ENCODE assay signal across 43 cellular contexts in genomic region chr22:22574361-22574760, GRCh38. TPM values are rescaled to one million over a fixed set of nuclear protein-coding genes. Genes with fewer than 3 reads are reported as not detected.
"Had no signal": no experiment of that assay in that cellular context is flagged by ENCODE, and none has a peak within 500 bp of the region (broad histone marks: within the 10 kb centered on the region; RNA-seq: fewer than 3 reads in every experiment).

No MANE protein-coding gene starts in this region.

- H3K36me3 ChIP-seq: adrenal gland, ascending aorta, brain microvascular endothelial cell, breast epithelium, cardiac muscle cell had no signal

- H3K4me3 Mint-ChIP-seq: activated naive CD4-positive, alpha-beta T cell treated with anti-CD3 and anti-CD28 coated beads for 36 hours; activated naive CD4-positive, alpha-beta T cell treated with anti-CD3 and anti-CD28 coated beads, Interleukin-2, amount 10 ng/mL, durations not matched to agents 7 days and 5 days; activated naive CD4-positive, alpha-beta T cell treated with anti-CD3 and anti-CD28 coated beads, Interleukin-2, amount 50 U/mL, for 24 hours; activated naive CD8-positive, alpha-beta T cell; activated naive CD8-positive, alpha-beta T cell treated with anti-CD3 and anti-CD28 coated beads for 36 hours; activated naive CD8-positive, alpha-beta T cell treated with anti-CD3 and anti-CD28 coated beads, Interleukin-2, amount 10 ng/mL, durations not matched to agents 7 days and 5 days; activated naive CD8-positive, alpha-beta T cell treated with anti-CD3 and anti-CD28 coated beads, Interleukin-2, amount 50 U/mL, for 24 hours; activated T-cell treated with anti-CD3 and anti-CD28 coated beads, Interleukin-2, amount 50 U/mL, for 24 hours; activated T-cell treated with anti-CD3 and anti-CD28 coated beads, Interleukin-2, amount 50 U/mL, for 4 hours; activated T-cell treated with anti-CD3 and anti-CD28 coated beads, Interleukin-2, amount 50 U/mL, for 72 hours; activated T-helper 1 cell treated with anti-CD3 and anti-CD28 coated beads, Interleukin-12 subunit alpha, Interleukin-12 subunit beta, Interleukin-2, Interleukin-4 antibody, amounts not matched to agents 30 ng/mL and 10 ng/mL and 1 ng/mL, durations not matched to agents 14 hours and 24 hours and 36 hours; activated T-helper 17 cell treated with anti-CD3 and anti-CD28 coated beads, Interleukin-2, amount 50 U/mL, for 72 hours; brain; central memory CD8-positive, alpha-beta T cell had no signal

- H3K9me3 ChIP-seq: adrenal gland, ascending aorta, body of pancreas, breast epithelium had no signal

- FAIRE-seq: astrocyte, bronchial epithelial cell had no signal

- H3K4me1 ChIP-seq: adrenal gland, ascending aorta, body of pancreas, breast epithelium had no signal

- H3K9me3 Mint-ChIP-seq: activated naive CD4-positive, alpha-beta T cell treated with anti-CD3 and anti-CD28 coated beads for 36 hours; activated naive CD4-positive, alpha-beta T cell treated with anti-CD3 and anti-CD28 coated beads, Interleukin-2, amount 10 ng/mL, durations not matched to agents 7 days and 5 days; activated naive CD4-positive, alpha-beta T cell treated with anti-CD3 and anti-CD28 coated beads, Interleukin-2, amount 50 U/mL, for 24 hours; activated naive CD4-positive, alpha-beta T cell treated with anti-CD3 and anti-CD28 coated beads, Interleukin-2, amount 50 U/mL, for 72 hours; activated naive CD8-positive, alpha-beta T cell treated with anti-CD3 and anti-CD28 coated beads for 36 hours; activated naive CD8-positive, alpha-beta T cell treated with anti-CD3 and anti-CD28 coated beads, Interleukin-2, amount 10 ng/mL, durations not matched to agents 7 days and 5 days; activated naive CD8-positive, alpha-beta T cell treated with anti-CD3 and anti-CD28 coated beads, Interleukin-2, amount 50 U/mL, for 24 hours; activated T-cell treated with anti-CD3 and anti-CD28 coated beads, Interleukin-2, amount 50 U/mL, for 24 hours; activated T-cell treated with anti-CD3 and anti-CD28 coated beads, Interleukin-2, amount 50 U/mL, for 4 hours; activated T-cell treated with anti-CD3 and anti-CD28 coated beads, Interleukin-2, amount 50 U/mL, for 72 hours; activated T-helper 1 cell treated with anti-CD3 and anti-CD28 coated beads, Interleukin-12 subunit alpha, Interleukin-12 subunit beta, Interleukin-2, Interleukin-4 antibody, amounts not matched to agents 30 ng/mL and 10 ng/mL and 1 ng/mL, durations not matched to agents 14 hours and 24 hours and 36 hours; activated T-helper 17 cell treated with anti-CD3 and anti-CD28 coated beads, Interleukin-2, amount 50 U/mL, for 72 hours; activated T-helper 2 cell treated with anti-CD3 and anti-CD28 coated beads, Interferon-gamma antibody, Interleukin-2, Interleukin-4, amounts not matched to agents 10 μg/mL and 5 μg/mL and 100 μg/mL, durations not matched to agents 14 hours and 24 hours and 36 hours; central memory CD8-positive, alpha-beta T cell had no signal

- H3K27me3 ChIP-seq: ascending aorta, body of pancreas, cardiac muscle cell had no signal

- H3K36me3 Mint-ChIP-seq: activated naive CD4-positive, alpha-beta T cell treated with anti-CD3 and anti-CD28 coated beads, Interleukin-2, amount 10 ng/mL, durations not matched to agents 7 days and 5 days; activated naive CD4-positive, alpha-beta T cell treated with anti-CD3 and anti-CD28 coated beads, Interleukin-2, amount 50 U/mL, for 24 hours; activated naive CD4-positive, alpha-beta T cell treated with anti-CD3 and anti-CD28 coated beads, Interleukin-2, amount 50 U/mL, for 72 hours; activated naive CD8-positive, alpha-beta T cell; activated naive CD8-positive, alpha-beta T cell treated with anti-CD3 and anti-CD28 coated beads for 36 hours; activated naive CD8-positive, alpha-beta T cell treated with anti-CD3 and anti-CD28 coated beads, Interleukin-2, amount 10 ng/mL, durations not matched to agents 7 days and 5 days; brain had no signal

- H3K27ac Mint-ChIP-seq: activated naive CD4-positive, alpha-beta T cell treated with anti-CD3 and anti-CD28 coated beads for 36 hours; activated naive CD4-positive, alpha-beta T cell treated with anti-CD3 and anti-CD28 coated beads, Interleukin-2, amount 10 ng/mL, durations not matched to agents 7 days and 5 days; activated naive CD4-positive, alpha-beta T cell treated with anti-CD3 and anti-CD28 coated beads, Interleukin-2, amount 50 U/mL, for 24 hours; activated naive CD4-positive, alpha-beta T cell treated with anti-CD3 and anti-CD28 coated beads, Interleukin-2, amount 50 U/mL, for 72 hours; activated naive CD8-positive, alpha-beta T cell; activated naive CD8-positive, alpha-beta T cell treated with anti-CD3 and anti-CD28 coated beads for 36 hours; activated naive CD8-positive, alpha-beta T cell treated with anti-CD3 and anti-CD28 coated beads, Interleukin-2, amount 10 ng/mL, durations not matched to agents 7 days and 5 days; activated naive CD8-positive, alpha-beta T cell treated with anti-CD3 and anti-CD28 coated beads, Interleukin-2, amount 50 U/mL, for 24 hours; activated T-cell treated with anti-CD3 and anti-CD28 coated beads, Interleukin-2, amount 50 U/mL, for 24 hours; activated T-cell treated with anti-CD3 and anti-CD28 coated beads, Interleukin-2, amount 50 U/mL, for 72 hours; activated T-helper 1 cell treated with anti-CD3 and anti-CD28 coated beads, Interleukin-12 subunit alpha, Interleukin-12 subunit beta, Interleukin-2, Interleukin-4 antibody, amounts not matched to agents 30 ng/mL and 10 ng/mL and 1 ng/mL, durations not matched to agents 14 hours and 24 hours and 36 hours; activated T-helper 17 cell treated with anti-CD3 and anti-CD28 coated beads, Interleukin-2, amount 50 U/mL, for 72 hours; activated T-helper 2 cell treated with anti-CD3 and anti-CD28 coated beads, Interferon-gamma antibody, Interleukin-2, Interleukin-4, amounts not matched to agents 10 μg/mL and 5 μg/mL and 100 μg/mL, durations not matched to agents 14 hours and 24 hours and 36 hours; brain had no signal

- ATAC-seq: activated naive CD4-positive, alpha-beta T cell treated with anti-CD3 and anti-CD28 coated beads, Interleukin-2, amount 50 U/mL, for 72 hours; activated naive CD8-positive, alpha-beta T cell treated with anti-CD3 and anti-CD28 coated beads, Interleukin-2, amount 50 U/mL, for 24 hours; activated T-cell treated with anti-CD3 and anti-CD28 coated beads, Interleukin-2, amount 50 U/mL, for 4 hours; activated T-cell treated with anti-CD3 and anti-CD28 coated beads, Interleukin-2, amount 50 U/mL, for 72 hours; activated T-helper 17 cell treated with anti-CD3 and anti-CD28 coated beads, Interleukin-2, amount 50 U/mL, for 72 hours; body of pancreas had no signal

- H3K27ac ChIP-seq: adrenal gland, ascending aorta, body of pancreas, brain microvascular endothelial cell, breast epithelium, cardiac muscle cell had no signal

- DNase-seq: activated effector memory CD4-positive, alpha-beta T cell treated with anti-CD3 and anti-CD28 coated beads, Interleukin-2, amount 50 U/mL, for 16 hours; activated effector memory CD4-positive, alpha-beta T cell treated with Interleukin-2 at 50 U/mL for 16 hours; activated gamma-delta T cell; activated gamma-delta T cell treated with Interleukin-2 at 50 U/mL for 16 hours; activated naive CD4-positive, alpha-beta T cell; activated naive CD4-positive, alpha-beta T cell treated with anti-CD3 and anti-CD28 coated beads for 36 hours; activated naive CD4-positive, alpha-beta T cell treated with anti-CD3 and anti-CD28 coated beads, Interleukin-2, amount 10 ng/mL, durations not matched to agents 7 days and 5 days; activated naive CD4-positive, alpha-beta T cell treated with anti-CD3 and anti-CD28 coated beads, Interleukin-2, amount 50 U/mL, for 16 hours; activated naive CD4-positive, alpha-beta T cell treated with Interleukin-2 at 50 U/mL for 16 hours; activated naive CD8-positive, alpha-beta T cell treated with anti-CD3 and anti-CD28 coated beads for 36 hours; activated naive CD8-positive, alpha-beta T cell treated with anti-CD3 and anti-CD28 coated beads, Interleukin-2, amount 10 ng/mL, durations not matched to agents 7 days and 5 days; activated naive CD8-positive, alpha-beta T cell treated with anti-CD3 and anti-CD28 coated beads, Interleukin-2, amount 50 U/mL, for 24 hours; activated T-cell treated with anti-CD3 and anti-CD28 coated beads, Interleukin-2, amount 50 U/mL, for 24 hours; activated T-cell treated with anti-CD3 and anti-CD28 coated beads, Interleukin-2, amount 50 U/mL, for 4 hours; activated T-cell treated with anti-CD3 and anti-CD28 coated beads, Interleukin-2, amount 50 U/mL, for 48 hours; activated T-cell treated with anti-CD3 and anti-CD28 coated beads, Interleukin-2, amount 50 U/mL, for 72 hours; adrenal gland; amniotic stem cell; amygdala; anterior cingulate cortex; aorta; body of pancreas; brain microvascular endothelial cell; caudate nucleus; central memory CD4-positive, alpha-beta T cell; cerebellar nuclear complex had no signal

- H3K4me1 Mint-ChIP-seq: activated naive CD4-positive, alpha-beta T cell treated with anti-CD3 and anti-CD28 coated beads, Interleukin-2, amount 10 ng/mL, durations not matched to agents 7 days and 5 days; activated naive CD4-positive, alpha-beta T cell treated with anti-CD3 and anti-CD28 coated beads, Interleukin-2, amount 50 U/mL, for 24 hours; activated naive CD8-positive, alpha-beta T cell treated with anti-CD3 and anti-CD28 coated beads for 36 hours; activated naive CD8-positive, alpha-beta T cell treated with anti-CD3 and anti-CD28 coated beads, Interleukin-2, amount 10 ng/mL, durations not matched to agents 7 days and 5 days; activated naive CD8-positive, alpha-beta T cell treated with anti-CD3 and anti-CD28 coated beads, Interleukin-2, amount 50 U/mL, for 24 hours; activated T-helper 17 cell treated with anti-CD3 and anti-CD28 coated beads, Interleukin-2, amount 50 U/mL, for 72 hours; brain; central memory CD8-positive, alpha-beta T cell had no signal

- H3K4me3 ChIP-seq: adrenal gland, ascending aorta, body of pancreas, breast epithelium, cardiac muscle cell had no signal

RNA-seq across cellular contexts. Expression of gene PRAME, which starts 15.3 kb away (rescaled TPM):
- total RNA-seq: activated naive CD4-positive, alpha-beta T cell treated with anti-CD3 and anti-CD28 coated beads for 36 hours; activated naive CD8-positive, alpha-beta T cell treated with anti-CD3 and anti-CD28 coated beads for 36 hours; activated naive CD8-positive, alpha-beta T cell treated with anti-CD3 and anti-CD28 coated beads, Interleukin-2, amount 10 ng/mL, durations not matched to agents 7 days and 5 days; activated T-helper 1 cell treated with anti-CD3 and anti-CD28 coated beads, Interleukin-12 subunit alpha, Interleukin-12 subunit beta, Interleukin-2, Interleukin-4 antibody, amounts not matched to agents 30 ng/mL and 10 ng/mL and 1 ng/mL, durations not matched to agents 14 hours and 24 hours and 36 hours; activated T-helper 17 cell treated with anti-CD3 and anti-CD28 coated beads, Interleukin-2, amount 50 U/mL, for 72 hours; activated T-helper 2 cell treated with anti-CD3 and anti-CD28 coated beads, Interferon-gamma antibody, Interleukin-2, Interleukin-4, amounts not matched to agents 10 μg/mL and 5 μg/mL and 100 μg/mL, durations not matched to agents 14 hours and 24 hours and 36 hours; aorta; ascending aorta; astrocyte; body of pancreas; bronchial epithelial cell; cardiac muscle cell; cerebellum; chondrocyte had no signal
- polyA plus RNA-seq: aorta, cardiac muscle cell had no signal

RNA-seq across cellular contexts. Expression of gene ZNF280A, which starts 54.3 kb away (rescaled TPM):
- total RNA-seq: activated naive CD4-positive, alpha-beta T cell treated with anti-CD3 and anti-CD28 coated beads for 36 hours; activated naive CD4-positive, alpha-beta T cell treated with anti-CD3 and anti-CD28 coated beads, Interleukin-2, amount 50 U/mL, for 72 hours; activated naive CD8-positive, alpha-beta T cell treated with anti-CD3 and anti-CD28 coated beads for 36 hours; activated naive CD8-positive, alpha-beta T cell treated with anti-CD3 and anti-CD28 coated beads, Interleukin-2, amount 10 ng/mL, durations not matched to agents 7 days and 5 days; activated T-cell treated with anti-CD3 and anti-CD28 coated beads, Interleukin-2, amount 50 U/mL, for 4 hours; activated T-cell treated with anti-CD3 and anti-CD28 coated beads, Interleukin-2, amount 50 U/mL, for 72 hours; activated T-helper 1 cell treated with anti-CD3 and anti-CD28 coated beads, Interleukin-12 subunit alpha, Interleukin-12 subunit beta, Interleukin-2, Interleukin-4 antibody, amounts not matched to agents 30 ng/mL and 10 ng/mL and 1 ng/mL, durations not matched to agents 14 hours and 24 hours and 36 hours; activated T-helper 17 cell treated with anti-CD3 and anti-CD28 coated beads, Interleukin-2, amount 50 U/mL, for 72 hours; activated T-helper 2 cell treated with anti-CD3 and anti-CD28 coated beads, Interferon-gamma antibody, Interleukin-2, Interleukin-4, amounts not matched to agents 10 μg/mL and 5 μg/mL and 100 μg/mL, durations not matched to agents 14 hours and 24 hours and 36 hours; aorta; ascending aorta; body of pancreas; breast epithelium; bronchial epithelial cell; cardiac muscle cell; cardiac septum; cerebellum; chondrocyte had no signal
- polyA plus RNA-seq: adipose tissue, aorta, cardiac muscle cell had no signal
